In genomic region chr6:170046786-170047626, GRCh38 we compare ENCODE assay signal across 1 cellular context.
TF ChIP-seq lines count a peak whose summit lies in the region.

No MANE protein-coding gene starts in this region.

TF ChIP-seq in HepG2, 621 proteins besides CTCF, POLR2A, EP300 and RAD21 (continued from another document):
- TF ChIP-seq ZNF879 (CRISPR knock-in tag; IDR thresholded peaks at IDR 0.05): no peak
- TF ChIP-seq RFX1 (IDR thresholded peaks at IDR 0.05): no peak
- no peak for TF ChIP-seq AFF4 (CRISPR knock-in tag; IDR thresholded peaks at IDR 0.05)
- no peak for TF ChIP-seq TERF1 (CRISPR knock-in tag; IDR thresholded peaks at IDR 0.05)
- no peak for TF ChIP-seq CREB3 (CRISPR knock-in tag; IDR thresholded peaks at IDR 0.05)
- TF ChIP-seq HDAC2 (CRISPR knock-in tag; IDR thresholded peaks at IDR 0.05): no peak
TF ChIP-seq in HepG2: peak in this region for 0.
